In the genomic region with DNA sequence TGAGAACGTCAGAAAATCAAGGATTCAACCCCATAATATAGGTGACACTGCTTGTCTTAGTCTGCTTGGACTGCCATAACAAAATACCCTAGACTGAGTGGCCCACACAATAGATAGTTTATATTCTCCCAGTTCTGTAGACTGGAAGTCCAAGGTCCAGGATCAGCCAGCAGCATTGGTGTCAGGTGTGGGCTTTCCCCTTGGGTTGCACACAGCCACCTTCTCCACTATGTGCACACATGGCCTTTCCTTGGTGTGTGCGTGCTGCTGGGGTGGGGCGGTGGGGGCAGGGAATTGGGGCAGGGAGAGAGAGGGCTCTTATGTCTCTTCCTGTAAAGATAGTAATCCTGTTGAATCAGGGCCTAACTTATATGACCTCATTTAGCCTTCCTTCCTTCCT, we compare ENCODE assay signal across 2 cellular contexts.
A peak's percentile ranks its signal among the peaks of the same experiment; 100 is the strongest.
TF ChIP-seq lines count a peak whose summit lies in the region.

No MANE protein-coding gene starts in this region.

TF ChIP-seq in K562, 482 proteins besides CTCF, POLR2A, EP300 and RAD21:
- TF ChIP-seq, protein P1, sequence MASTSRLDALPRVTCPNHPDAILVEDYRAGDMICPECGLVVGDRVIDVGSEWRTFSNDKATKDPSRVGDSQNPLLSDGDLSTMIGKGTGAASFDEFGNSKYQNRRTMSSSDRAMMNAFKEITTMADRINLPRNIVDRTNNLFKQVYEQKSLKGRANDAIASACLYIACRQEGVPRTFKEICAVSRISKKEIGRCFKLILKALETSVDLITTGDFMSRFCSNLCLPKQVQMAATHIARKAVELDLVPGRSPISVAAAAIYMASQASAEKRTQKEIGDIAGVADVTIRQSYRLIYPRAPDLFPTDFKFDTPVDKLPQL (IDR thresholded peaks at IDR 0.05; ENCODE audit: extremely low read depth, insufficient read length) = no peak
- TF ChIP-seq JUND (IDR thresholded peaks at IDR 0.05; ENCODE audit: borderline replicate concordance, low read depth, low read length) (no peak), JUND (tag; IDR thresholded peaks at IDR 0.05; ENCODE audit: borderline replicate concordance, low read depth, low read length) (peak; percentile 28; the same call in 1 of the 3 replicates), POLR2AphosphoS2 (IDR thresholded peaks at IDR 0.05; ENCODE audit: low read length) (no peak), TCF7 (IDR thresholded peaks at IDR 0.05; ENCODE audit: borderline replicate concordance) (no peak)

TF ChIP-seq in HepG2, 621 proteins besides CTCF, POLR2A, EP300 and RAD21 (continues in another document):
- no peak for TF ChIP-seq TSC22D2 (CRISPR knock-in tag; IDR thresholded peaks at IDR 0.05; ENCODE audit: borderline replicate concordance)
- TF ChIP-seq FOXJ3 (CRISPR knock-in tag; IDR thresholded peaks at IDR 0.05; ENCODE audit: borderline replicate concordance) = no peak
- peak; percentile 56; the same call in 1 of the 2 replicates for TF ChIP-seq SAP130 (CRISPR knock-in tag; IDR thresholded peaks at IDR 0.05; ENCODE audit: low read depth)
- TF ChIP-seq EHMT2 (IDR thresholded peaks at IDR 0.05; ENCODE audit: borderline replicate concordance, low read depth, low read length) = peak; percentile 48; the same call in 1 of the 2 replicates
- no peak for TF ChIP-seq REPIN1 (CRISPR knock-in tag; IDR thresholded peaks at IDR 0.05; ENCODE audit: borderline replicate concordance, low read depth)
- TF ChIP-seq SIX1 (CRISPR knock-in tag; IDR thresholded peaks at IDR 0.05; ENCODE audit: borderline replicate concordance) = no peak
- TF ChIP-seq, protein P2, sequence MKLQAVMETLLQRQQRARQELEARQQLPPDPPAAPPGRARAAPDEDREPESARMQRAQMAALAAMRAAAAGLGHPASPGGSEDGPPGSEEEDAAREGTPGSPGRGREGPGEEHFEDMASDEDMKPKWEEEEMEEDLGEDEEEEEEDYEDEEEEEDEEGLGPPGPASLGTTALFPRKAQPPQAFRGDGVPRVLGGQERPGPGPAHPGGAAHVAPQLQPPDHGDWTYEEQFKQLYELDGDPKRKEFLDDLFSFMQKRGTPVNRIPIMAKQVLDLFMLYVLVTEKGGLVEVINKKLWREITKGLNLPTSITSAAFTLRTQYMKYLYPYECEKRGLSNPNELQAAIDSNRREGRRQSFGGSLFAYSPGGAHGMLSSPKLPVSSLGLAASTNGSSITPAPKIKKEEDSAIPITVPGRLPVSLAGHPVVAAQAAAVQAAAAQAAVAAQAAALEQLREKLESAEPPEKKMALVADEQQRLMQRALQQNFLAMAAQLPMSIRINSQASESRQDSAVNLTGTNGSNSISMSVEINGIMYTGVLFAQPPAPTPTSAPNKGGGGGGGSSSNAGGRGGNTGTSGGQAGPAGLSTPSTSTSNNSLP (IDR thresholded peaks at IDR 0.05; ENCODE audit: low read depth, low read length) = 0 out of 2 replicates have a peak, but pooled peaks have one; percentile 14
- no peak for TF ChIP-seq ZNF616 (CRISPR knock-in tag; IDR thresholded peaks at IDR 0.05; ENCODE audit: low read depth)
- TF ChIP-seq DNMT1 (CRISPR knock-in tag; IDR thresholded peaks at IDR 0.05) = no peak
- TF ChIP-seq ZNF432 (CRISPR knock-in tag; IDR thresholded peaks at IDR 0.05; ENCODE audit: borderline replicate concordance) = no peak
- TF ChIP-seq, protein P3, sequence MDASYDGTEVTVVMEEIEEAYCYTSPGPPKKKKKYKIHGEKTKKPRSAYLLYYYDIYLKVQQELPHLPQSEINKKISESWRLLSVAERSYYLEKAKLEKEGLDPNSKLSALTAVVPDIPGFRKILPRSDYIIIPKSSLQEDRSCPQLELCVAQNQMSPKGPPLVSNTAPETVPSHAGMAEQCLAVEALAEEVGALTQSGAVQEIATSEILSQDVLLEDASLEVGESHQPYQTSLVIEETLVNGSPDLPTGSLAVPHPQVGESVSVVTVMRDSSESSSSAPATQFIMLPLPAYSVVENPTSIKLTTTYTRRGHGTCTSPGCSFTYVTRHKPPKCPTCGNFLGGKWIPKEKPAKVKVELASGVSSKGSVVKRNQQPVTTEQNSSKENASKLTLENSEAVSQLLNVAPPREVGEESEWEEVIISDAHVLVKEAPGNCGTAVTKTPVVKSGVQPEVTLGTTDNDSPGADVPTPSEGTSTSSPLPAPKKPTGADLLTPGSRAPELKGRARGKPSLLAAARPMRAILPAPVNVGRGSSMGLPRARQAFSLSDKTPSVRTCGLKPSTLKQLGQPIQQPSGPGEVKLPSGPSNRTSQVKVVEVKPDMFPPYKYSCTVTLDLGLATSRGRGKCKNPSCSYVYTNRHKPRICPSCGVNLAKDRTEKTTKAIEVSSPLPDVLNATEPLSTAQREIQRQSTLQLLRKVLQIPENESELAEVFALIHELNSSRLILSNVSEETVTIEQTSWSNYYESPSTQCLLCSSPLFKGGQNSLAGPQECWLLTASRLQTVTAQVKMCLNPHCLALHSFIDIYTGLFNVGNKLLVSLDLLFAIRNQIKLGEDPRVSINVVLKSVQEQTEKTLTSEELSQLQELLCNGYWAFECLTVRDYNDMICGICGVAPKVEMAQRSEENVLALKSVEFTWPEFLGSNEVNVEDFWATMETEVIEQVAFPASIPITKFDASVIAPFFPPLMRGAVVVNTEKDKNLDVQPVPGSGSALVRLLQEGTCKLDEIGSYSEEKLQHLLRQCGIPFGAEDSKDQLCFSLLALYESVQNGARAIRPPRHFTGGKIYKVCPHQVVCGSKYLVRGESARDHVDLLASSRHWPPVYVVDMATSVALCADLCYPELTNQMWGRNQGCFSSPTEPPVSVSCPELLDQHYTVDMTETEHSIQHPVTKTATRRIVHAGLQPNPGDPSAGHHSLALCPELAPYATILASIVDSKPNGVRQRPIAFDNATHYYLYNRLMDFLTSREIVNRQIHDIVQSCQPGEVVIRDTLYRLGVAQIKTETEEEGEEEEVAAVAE (CRISPR knock-in tag; IDR thresholded peaks at IDR 0.05; ENCODE audit: borderline replicate concordance) = no peak
- TF ChIP-seq SOX5 (CRISPR knock-in tag; IDR thresholded peaks at IDR 0.05; ENCODE audit: borderline replicate concordance) = peak; percentile 58; the same call in 1 of the 2 replicates
- no peak for TF ChIP-seq THAP11 (CRISPR knock-in tag; IDR thresholded peaks at IDR 0.05)
- TF ChIP-seq ZNF629 (CRISPR knock-in tag; conservative IDR thresholded peaks at IDR 0.05) = 0 out of 2 replicates have a peak, but pooled peaks have one; percentile 14
- TF ChIP-seq, protein P4, sequence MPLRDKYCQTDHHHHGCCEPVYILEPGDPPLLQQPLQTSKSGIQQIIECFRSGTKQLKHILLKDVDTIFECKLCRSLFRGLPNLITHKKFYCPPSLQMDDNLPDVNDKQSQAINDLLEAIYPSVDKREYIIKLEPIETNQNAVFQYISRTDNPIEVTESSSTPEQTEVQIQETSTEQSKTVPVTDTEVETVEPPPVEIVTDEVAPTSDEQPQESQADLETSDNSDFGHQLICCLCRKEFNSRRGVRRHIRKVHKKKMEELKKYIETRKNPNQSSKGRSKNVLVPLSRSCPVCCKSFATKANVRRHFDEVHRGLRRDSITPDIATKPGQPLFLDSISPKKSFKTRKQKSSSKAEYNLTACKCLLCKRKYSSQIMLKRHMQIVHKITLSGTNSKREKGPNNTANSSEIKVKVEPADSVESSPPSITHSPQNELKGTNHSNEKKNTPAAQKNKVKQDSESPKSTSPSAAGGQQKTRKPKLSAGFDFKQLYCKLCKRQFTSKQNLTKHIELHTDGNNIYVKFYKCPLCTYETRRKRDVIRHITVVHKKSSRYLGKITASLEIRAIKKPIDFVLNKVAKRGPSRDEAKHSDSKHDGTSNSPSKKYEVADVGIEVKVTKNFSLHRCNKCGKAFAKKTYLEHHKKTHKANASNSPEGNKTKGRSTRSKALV (CRISPR knock-in tag; IDR thresholded peaks at IDR 0.05) = no peak
- no peak for TF ChIP-seq ZNF703 (CRISPR knock-in tag; IDR thresholded peaks at IDR 0.05; ENCODE audit: borderline replicate concordance)
- TF ChIP-seq, protein P5, sequence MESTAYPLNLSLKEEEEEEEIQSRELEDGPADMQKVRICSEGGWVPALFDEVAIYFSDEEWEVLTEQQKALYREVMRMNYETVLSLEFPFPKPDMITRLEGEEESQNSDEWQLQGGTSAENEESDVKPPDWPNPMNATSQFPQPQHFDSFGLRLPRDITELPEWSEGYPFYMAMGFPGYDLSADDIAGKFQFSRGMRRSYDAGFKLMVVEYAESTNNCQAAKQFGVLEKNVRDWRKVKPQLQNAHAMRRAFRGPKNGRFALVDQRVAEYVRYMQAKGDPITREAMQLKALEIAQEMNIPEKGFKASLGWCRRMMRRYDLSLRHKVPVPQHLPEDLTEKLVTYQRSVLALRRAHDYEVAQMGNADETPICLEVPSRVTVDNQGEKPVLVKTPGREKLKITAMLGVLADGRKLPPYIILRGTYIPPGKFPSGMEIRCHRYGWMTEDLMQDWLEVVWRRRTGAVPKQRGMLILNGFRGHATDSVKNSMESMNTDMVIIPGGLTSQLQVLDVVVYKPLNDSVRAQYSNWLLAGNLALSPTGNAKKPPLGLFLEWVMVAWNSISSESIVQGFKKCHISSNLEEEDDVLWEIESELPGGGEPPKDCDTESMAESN (CRISPR knock-in tag; conservative IDR thresholded peaks at IDR 0.05) = 0 out of 2 replicates have a peak, but pooled peaks have one; percentile 42
- TF ChIP-seq ZNF12 (CRISPR knock-in tag; IDR thresholded peaks at IDR 0.05) = peak; percentile 68
- TF ChIP-seq, protein P6, sequence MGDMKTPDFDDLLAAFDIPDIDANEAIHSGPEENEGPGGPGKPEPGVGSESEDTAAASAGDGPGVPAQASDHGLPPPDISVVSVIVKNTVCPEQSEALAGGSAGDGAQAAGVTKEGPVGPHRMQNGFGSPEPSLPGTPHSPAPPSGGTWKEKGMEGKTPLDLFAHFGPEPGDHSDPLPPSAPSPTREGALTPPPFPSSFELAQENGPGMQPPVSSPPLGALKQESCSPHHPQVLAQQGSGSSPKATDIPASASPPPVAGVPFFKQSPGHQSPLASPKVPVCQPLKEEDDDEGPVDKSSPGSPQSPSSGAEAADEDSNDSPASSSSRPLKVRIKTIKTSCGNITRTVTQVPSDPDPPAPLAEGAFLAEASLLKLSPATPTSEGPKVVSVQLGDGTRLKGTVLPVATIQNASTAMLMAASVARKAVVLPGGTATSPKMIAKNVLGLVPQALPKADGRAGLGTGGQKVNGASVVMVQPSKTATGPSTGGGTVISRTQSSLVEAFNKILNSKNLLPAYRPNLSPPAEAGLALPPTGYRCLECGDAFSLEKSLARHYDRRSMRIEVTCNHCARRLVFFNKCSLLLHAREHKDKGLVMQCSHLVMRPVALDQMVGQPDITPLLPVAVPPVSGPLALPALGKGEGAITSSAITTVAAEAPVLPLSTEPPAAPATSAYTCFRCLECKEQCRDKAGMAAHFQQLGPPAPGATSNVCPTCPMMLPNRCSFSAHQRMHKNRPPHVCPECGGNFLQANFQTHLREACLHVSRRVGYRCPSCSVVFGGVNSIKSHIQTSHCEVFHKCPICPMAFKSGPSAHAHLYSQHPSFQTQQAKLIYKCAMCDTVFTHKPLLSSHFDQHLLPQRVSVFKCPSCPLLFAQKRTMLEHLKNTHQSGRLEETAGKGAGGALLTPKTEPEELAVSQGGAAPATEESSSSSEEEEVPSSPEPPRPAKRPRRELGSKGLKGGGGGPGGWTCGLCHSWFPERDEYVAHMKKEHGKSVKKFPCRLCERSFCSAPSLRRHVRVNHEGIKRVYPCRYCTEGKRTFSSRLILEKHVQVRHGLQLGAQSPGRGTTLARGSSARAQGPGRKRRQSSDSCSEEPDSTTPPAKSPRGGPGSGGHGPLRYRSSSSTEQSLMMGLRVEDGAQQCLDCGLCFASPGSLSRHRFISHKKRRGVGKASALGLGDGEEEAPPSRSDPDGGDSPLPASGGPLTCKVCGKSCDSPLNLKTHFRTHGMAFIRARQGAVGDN (CRISPR knock-in tag; IDR thresholded peaks at IDR 0.05) = peak; percentile 36; the same call in 1 of the 2 replicates
- TF ChIP-seq, protein P7, sequence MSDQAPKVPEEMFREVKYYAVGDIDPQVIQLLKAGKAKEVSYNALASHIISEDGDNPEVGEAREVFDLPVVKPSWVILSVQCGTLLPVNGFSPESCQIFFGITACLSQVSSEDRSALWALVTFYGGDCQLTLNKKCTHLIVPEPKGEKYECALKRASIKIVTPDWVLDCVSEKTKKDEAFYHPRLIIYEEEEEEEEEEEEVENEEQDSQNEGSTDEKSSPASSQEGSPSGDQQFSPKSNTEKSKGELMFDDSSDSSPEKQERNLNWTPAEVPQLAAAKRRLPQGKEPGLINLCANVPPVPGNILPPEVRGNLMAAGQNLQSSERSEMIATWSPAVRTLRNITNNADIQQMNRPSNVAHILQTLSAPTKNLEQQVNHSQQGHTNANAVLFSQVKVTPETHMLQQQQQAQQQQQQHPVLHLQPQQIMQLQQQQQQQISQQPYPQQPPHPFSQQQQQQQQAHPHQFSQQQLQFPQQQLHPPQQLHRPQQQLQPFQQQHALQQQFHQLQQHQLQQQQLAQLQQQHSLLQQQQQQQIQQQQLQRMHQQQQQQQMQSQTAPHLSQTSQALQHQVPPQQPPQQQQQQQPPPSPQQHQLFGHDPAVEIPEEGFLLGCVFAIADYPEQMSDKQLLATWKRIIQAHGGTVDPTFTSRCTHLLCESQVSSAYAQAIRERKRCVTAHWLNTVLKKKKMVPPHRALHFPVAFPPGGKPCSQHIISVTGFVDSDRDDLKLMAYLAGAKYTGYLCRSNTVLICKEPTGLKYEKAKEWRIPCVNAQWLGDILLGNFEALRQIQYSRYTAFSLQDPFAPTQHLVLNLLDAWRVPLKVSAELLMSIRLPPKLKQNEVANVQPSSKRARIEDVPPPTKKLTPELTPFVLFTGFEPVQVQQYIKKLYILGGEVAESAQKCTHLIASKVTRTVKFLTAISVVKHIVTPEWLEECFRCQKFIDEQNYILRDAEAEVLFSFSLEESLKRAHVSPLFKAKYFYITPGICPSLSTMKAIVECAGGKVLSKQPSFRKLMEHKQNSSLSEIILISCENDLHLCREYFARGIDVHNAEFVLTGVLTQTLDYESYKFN (CRISPR knock-in tag; conservative IDR thresholded peaks at IDR 0.05) = 0 out of 2 replicates have a peak, but pooled peaks have one; percentile 21
- TF ChIP-seq, protein P8, sequence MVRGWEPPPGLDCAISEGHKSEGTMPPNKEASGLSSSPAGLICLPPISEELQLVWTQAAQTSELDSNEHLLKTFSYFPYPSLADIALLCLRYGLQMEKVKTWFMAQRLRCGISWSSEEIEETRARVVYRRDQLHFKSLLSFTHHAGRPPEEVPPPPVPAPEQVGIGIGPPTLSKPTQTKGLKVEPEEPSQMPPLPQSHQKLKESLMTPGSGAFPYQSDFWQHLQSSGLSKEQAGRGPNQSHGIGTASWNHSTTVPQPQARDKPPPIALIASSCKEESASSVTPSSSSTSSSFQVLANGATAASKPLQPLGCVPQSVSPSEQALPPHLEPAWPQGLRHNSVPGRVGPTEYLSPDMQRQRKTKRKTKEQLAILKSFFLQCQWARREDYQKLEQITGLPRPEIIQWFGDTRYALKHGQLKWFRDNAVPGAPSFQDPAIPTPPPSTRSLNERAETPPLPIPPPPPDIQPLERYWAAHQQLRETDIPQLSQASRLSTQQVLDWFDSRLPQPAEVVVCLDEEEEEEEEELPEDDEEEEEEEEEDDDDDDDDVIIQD (CRISPR knock-in tag; IDR thresholded peaks at IDR 0.05; ENCODE audit: low read depth) = 0 out of 2 replicates have a peak, but pooled peaks have one; percentile 20
- TF ChIP-seq, protein P9, sequence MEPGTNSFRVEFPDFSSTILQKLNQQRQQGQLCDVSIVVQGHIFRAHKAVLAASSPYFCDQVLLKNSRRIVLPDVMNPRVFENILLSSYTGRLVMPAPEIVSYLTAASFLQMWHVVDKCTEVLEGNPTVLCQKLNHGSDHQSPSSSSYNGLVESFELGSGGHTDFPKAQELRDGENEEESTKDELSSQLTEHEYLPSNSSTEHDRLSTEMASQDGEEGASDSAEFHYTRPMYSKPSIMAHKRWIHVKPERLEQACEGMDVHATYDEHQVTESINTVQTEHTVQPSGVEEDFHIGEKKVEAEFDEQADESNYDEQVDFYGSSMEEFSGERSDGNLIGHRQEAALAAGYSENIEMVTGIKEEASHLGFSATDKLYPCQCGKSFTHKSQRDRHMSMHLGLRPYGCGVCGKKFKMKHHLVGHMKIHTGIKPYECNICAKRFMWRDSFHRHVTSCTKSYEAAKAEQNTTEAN (CRISPR knock-in tag; conservative IDR thresholded peaks at IDR 0.05) = peak; percentile 77; the same call in 1 of the 2 replicates
- TF ChIP-seq PHF21A (CRISPR knock-in tag; IDR thresholded peaks at IDR 0.05) = 0 out of 2 replicates have a peak, but pooled peaks have one; percentile 42
- TF ChIP-seq MED13 (CRISPR knock-in tag; IDR thresholded peaks at IDR 0.05) = no peak
- TF ChIP-seq TBX2 (CRISPR knock-in tag; IDR thresholded peaks at IDR 0.05; ENCODE audit: borderline replicate concordance) = peak; percentile 38; the same call in 1 of the 2 replicates
- TF ChIP-seq FOXO1 (CRISPR knock-in tag; IDR thresholded peaks at IDR 0.05) = no peak
- TF ChIP-seq ZNF564 (CRISPR knock-in tag; IDR thresholded peaks at IDR 0.05) = no peak
